In genomic region chr18:48027401-48027931, GRCh38 we compare ENCODE assay signal across 1 cellular context.
TF ChIP-seq lines count a peak whose summit lies in the region.

No MANE protein-coding gene starts in this region.

TF ChIP-seq in GM23338, 12 proteins besides CTCF, POLR2A, EP300 and RAD21 (continued from another document):
- no peak for TF ChIP-seq ZNF462 (CRISPR knock-in tag; IDR thresholded peaks at IDR 0.05)
- no peak for TF ChIP-seq JUNB (IDR thresholded peaks at IDR 0.05; ENCODE audit: unreplicated experiment)
- TF ChIP-seq ZNF114 (CRISPR knock-in tag; IDR thresholded peaks at IDR 0.05) = no peak
- TF ChIP-seq STAT1 (IDR thresholded peaks at IDR 0.05; ENCODE audit: unreplicated experiment) = no peak
- no peak for TF ChIP-seq NANOG (IDR thresholded peaks at IDR 0.05; ENCODE audit: borderline replicate concordance)
- no peak for TF ChIP-seq CREB1 (CRISPR knock-in tag; IDR thresholded peaks at IDR 0.05; ENCODE audit: low read depth)
- no peak for TF ChIP-seq REST (IDR thresholded peaks at IDR 0.05; ENCODE audit: unreplicated experiment)
- no peak for TF ChIP-seq POLR2AphosphoS5 (IDR thresholded peaks at IDR 0.05; ENCODE audit: low read depth)
